1 cellular context compared by ENCODE assay signal in the genomic region with DNA sequence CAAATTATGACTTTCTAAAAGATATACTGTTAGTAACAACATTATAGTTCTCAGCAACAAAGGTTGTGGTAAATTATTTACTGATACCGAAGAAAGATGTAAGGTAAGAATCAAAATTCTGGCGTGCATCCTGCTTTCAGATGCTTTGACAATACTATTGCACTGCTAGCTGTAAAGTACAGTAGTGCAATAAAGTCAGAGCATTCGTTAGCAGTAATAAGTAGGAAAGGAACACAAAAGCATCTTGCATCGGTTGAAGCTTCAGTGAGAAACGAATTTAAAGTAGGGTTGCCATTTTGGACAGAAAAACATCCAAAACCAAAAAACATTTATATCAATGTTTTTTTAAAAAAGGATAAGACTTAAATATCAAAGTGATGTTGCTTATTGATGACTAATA.
TF ChIP-seq lines count a peak whose summit lies in the region.

No MANE protein-coding gene starts in this region.

TF ChIP-seq in K562, 482 proteins besides CTCF, POLR2A, EP300 and RAD21:
- TF ChIP-seq CBX5 (IDR thresholded peaks at IDR 0.05; ENCODE audit: borderline replicate concordance, low read depth) (no peak), PHF8 (IDR thresholded peaks at IDR 0.05; ENCODE audit: borderline replicate concordance, low read length) (no peak), TAF15 (IDR thresholded peaks at IDR 0.05; ENCODE audit: low read depth, low read length) (no peak), ERF (CRISPR knock-in tag; IDR thresholded peaks at IDR 0.05) (no peak), SLC30A9 (CRISPR knock-in tag; IDR thresholded peaks at IDR 0.05) (no peak), HLTF (IDR thresholded peaks at IDR 0.05) (no peak), L3MBTL2 (IDR thresholded peaks at IDR 0.05) (no peak), MAZ (CRISPR knock-in tag; conservative IDR thresholded peaks at IDR 0.05 in 1 of 2, IDR thresholded peaks at IDR 0.05 in 1 of 2) (no peak), STAT5B (CRISPR knock-in tag; IDR thresholded peaks at IDR 0.05) (no peak), CCNT2 (IDR thresholded peaks at IDR 0.05; ENCODE audit: borderline replicate concordance, extremely low read depth, insufficient read length, low read depth, low read length) (no peak), MYBL2 (IDR thresholded peaks at IDR 0.05; ENCODE audit: low read depth) (no peak), MYBL2 (CRISPR knock-in tag; IDR thresholded peaks at IDR 0.05; ENCODE audit: borderline replicate concordance) (no peak), JUND (IDR thresholded peaks at IDR 0.05; ENCODE audit: borderline replicate concordance, low read depth, low read length) (no peak), JUND (tag; IDR thresholded peaks at IDR 0.05; ENCODE audit: borderline replicate concordance, low read depth, low read length) (no peak)
- TF ChIP-seq, protein P1, sequence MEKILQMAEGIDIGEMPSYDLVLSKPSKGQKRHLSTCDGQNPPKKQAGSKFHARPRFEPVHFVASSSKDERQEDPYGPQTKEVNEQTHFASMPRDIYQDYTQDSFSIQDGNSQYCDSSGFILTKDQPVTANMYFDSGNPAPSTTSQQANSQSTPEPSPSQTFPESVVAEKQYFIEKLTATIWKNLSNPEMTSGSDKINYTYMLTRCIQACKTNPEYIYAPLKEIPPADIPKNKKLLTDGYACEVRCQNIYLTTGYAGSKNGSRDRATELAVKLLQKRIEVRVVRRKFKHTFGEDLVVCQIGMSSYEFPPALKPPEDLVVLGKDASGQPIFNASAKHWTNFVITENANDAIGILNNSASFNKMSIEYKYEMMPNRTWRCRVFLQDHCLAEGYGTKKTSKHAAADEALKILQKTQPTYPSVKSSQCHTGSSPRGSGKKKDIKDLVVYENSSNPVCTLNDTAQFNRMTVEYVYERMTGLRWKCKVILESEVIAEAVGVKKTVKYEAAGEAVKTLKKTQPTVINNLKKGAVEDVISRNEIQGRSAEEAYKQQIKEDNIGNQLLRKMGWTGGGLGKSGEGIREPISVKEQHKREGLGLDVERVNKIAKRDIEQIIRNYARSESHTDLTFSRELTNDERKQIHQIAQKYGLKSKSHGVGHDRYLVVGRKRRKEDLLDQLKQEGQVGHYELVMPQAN (IDR thresholded peaks at IDR 0.05; ENCODE audit: borderline replicate concordance), result no peak
- TF ChIP-seq, protein P2, sequence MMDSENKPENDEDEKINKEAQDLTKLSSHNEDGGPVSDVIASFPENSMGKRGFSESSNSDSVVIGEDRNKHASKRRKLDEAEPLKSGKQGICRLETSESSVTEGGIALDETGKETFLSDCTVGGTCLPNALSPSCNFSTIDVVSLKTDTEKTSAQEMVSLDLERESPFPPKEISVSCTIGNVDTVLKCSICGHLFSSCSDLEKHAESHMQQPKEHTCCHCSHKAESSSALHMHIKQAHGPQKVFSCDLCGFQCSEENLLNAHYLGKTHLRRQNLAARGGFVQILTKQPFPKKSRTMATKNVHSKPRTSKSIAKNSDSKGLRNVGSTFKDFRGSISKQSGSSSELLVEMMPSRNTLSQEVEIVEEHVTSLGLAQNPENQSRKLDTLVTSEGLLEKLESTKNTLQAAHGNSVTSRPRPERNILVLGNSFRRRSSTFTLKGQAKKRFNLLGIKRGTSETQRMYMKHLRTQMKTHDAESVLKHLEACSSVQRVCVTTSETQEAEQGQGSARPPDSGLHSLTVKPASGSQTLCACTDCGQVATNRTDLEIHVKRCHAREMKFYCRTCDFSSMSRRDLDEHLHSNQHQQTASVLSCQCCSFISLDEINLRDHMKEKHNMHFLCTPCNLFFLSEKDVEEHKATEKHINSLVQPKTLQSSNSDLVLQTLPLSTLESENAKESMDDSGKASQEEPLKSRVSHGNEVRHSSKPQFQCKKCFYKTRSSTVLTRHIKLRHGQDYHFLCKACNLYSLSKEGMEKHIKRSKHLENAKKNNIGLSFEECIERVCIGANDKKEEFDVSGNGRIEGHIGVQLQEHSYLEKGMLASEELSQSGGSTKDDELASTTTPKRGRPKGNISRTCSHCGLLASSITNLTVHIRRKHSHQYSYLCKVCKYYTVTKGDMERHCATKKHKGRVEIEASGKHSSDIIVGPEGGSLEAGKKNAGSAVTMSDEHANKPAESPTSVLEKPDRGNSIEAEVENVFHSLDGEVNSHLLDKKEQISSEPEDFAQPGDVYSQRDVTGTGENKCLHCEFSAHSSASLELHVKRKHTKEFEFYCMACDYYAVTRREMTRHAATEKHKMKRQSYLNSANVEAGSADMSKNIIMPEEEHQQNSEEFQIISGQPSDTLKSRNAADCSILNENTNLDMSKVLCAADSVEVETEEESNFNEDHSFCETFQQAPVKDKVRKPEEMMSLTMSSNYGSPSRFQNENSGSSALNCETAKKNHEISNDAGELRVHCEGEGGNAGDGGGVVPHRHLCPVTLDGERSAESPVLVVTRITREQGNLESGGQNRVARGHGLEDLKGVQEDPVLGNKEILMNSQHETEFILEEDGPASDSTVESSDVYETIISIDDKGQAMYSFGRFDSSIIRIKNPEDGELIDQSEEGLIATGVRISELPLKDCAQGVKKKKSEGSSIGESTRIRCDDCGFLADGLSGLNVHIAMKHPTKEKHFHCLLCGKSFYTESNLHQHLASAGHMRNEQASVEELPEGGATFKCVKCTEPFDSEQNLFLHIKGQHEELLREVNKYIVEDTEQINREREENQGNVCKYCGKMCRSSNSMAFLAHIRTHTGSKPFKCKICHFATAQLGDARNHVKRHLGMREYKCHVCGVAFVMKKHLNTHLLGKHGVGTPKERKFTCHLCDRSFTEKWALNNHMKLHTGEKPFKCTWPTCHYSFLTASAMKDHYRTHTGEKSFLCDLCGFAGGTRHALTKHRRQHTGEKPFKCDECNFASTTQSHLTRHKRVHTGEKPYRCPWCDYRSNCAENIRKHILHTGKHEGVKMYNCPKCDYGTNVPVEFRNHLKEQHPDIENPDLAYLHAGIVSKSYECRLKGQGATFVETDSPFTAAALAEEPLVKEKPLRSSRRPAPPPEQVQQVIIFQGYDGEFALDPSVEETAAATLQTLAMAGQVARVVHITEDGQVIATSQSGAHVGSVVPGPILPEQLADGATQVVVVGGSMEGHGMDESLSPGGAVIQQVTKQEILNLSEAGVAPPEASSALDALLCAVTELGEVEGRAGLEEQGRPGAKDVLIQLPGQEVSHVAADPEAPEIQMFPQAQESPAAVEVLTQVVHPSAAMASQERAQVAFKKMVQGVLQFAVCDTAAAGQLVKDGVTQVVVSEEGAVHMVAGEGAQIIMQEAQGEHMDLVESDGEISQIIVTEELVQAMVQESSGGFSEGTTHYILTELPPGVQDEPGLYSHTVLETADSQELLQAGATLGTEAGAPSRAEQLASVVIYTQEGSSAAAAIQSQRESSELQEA (IDR thresholded peaks at IDR 0.05; ENCODE audit: low read depth), result no peak
